ENCODE assay signal across 2 cellular contexts in the genomic region with DNA sequence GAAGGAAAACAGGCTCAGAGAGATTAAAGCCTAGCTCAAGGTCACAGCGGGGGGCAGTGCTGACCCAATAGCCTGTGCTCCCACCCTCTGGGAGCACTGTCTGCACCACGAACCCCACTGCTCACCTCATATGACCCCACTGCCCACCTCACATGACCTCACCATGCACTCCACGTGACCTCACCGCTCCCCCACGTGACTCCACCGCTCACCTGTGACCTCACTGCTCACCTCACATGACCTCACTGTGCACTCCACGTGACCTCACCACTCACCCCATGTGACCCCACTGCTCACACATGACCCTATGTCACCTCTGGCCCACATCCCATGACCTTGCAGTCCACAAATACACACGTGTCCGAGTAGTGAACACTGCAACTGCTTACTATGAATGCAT.
TF ChIP-seq lines count a peak whose summit lies in the region.

No MANE protein-coding gene starts in this region.

TF ChIP-seq in Ishikawa, 13 proteins besides CTCF, POLR2A, EP300 and RAD21:
- no peak for TF ChIP-seq CEBPB (IDR thresholded peaks at IDR 0.05)
- TF ChIP-seq, protein P1, sequence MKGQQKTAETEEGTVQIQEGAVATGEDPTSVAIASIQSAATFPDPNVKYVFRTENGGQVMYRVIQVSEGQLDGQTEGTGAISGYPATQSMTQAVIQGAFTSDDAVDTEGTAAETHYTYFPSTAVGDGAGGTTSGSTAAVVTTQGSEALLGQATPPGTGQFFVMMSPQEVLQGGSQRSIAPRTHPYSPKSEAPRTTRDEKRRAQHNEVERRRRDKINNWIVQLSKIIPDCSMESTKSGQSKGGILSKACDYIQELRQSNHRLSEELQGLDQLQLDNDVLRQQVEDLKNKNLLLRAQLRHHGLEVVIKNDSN (IDR thresholded peaks at IDR 0.05) = peak; percentile 36; the same call in 1 of the 2 replicates

TF ChIP-seq in H1, 55 proteins besides CTCF, POLR2A, EP300 and RAD21:
- TF ChIP-seq PHF8 (conservative IDR thresholded peaks at IDR 0.05; ENCODE audit: low read depth, low read length) = no peak
- TF ChIP-seq, protein P2, sequence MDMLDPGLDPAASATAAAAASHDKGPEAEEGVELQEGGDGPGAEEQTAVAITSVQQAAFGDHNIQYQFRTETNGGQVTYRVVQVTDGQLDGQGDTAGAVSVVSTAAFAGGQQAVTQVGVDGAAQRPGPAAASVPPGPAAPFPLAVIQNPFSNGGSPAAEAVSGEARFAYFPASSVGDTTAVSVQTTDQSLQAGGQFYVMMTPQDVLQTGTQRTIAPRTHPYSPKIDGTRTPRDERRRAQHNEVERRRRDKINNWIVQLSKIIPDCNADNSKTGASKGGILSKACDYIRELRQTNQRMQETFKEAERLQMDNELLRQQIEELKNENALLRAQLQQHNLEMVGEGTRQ (IDR thresholded peaks at IDR 0.05; ENCODE audit: low read length) = peak; percentile 35; the same call in 1 of the 2 replicates
- peak; percentile 88 for TF ChIP-seq CREB1 (IDR thresholded peaks at IDR 0.05)
